ENCODE assay signal across 6 cellular contexts in the genomic region with DNA sequence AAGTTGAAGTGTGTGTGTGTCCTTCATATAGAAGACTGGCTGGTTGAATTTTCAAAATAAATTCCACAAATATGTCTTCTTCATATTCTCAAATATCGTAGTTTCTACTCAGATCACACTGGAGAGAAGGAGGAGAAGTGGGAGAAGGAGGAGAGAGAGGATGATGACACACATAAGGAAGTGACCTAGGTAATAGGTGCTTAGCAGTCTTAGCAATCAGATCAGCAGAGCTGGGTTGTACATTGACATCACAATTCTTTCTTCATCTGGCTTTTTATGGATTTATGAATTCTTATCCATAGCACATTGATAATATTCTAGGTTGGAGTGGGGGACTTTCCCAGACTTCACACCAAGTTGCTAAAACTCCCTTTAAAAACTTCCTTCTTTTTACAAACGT.
"Had no signal": no experiment of that assay in that cellular context is flagged by ENCODE, and none has a peak within 500 bp of the region (broad histone marks: within the 10 kb centered on the region; RNA-seq: fewer than 3 reads in every experiment).

No MANE protein-coding gene starts in this region.

- ATAC-seq: GM23338, HepG2 had no signal

- H3K4me3 ChIP-seq: GM23338 had no signal

- H3K4me2 ChIP-seq: GM23338 had no signal

- H3K27ac ChIP-seq: HL-60 had no signal

- DNase-seq: H9, HCEC 1CT had no signal

- H3K4me3 Mint-ChIP-seq: GM23338, H9 had no signal

- H3K27ac Mint-ChIP-seq: GM23338, IgD-negative memory B cell had no signal

- H2AFZ ChIP-seq: GM23338 had no signal

- H3K27me3 Mint-ChIP-seq: IgD-negative memory B cell had no signal

- H3K36me3 Mint-ChIP-seq: IgD-negative memory B cell had no signal

- H3K9me3 Mint-ChIP-seq: GM23338, H9, IgD-negative memory B cell had no signal
